Comparison of ENCODE assay signal across 1 cellular context in the genomic region with DNA sequence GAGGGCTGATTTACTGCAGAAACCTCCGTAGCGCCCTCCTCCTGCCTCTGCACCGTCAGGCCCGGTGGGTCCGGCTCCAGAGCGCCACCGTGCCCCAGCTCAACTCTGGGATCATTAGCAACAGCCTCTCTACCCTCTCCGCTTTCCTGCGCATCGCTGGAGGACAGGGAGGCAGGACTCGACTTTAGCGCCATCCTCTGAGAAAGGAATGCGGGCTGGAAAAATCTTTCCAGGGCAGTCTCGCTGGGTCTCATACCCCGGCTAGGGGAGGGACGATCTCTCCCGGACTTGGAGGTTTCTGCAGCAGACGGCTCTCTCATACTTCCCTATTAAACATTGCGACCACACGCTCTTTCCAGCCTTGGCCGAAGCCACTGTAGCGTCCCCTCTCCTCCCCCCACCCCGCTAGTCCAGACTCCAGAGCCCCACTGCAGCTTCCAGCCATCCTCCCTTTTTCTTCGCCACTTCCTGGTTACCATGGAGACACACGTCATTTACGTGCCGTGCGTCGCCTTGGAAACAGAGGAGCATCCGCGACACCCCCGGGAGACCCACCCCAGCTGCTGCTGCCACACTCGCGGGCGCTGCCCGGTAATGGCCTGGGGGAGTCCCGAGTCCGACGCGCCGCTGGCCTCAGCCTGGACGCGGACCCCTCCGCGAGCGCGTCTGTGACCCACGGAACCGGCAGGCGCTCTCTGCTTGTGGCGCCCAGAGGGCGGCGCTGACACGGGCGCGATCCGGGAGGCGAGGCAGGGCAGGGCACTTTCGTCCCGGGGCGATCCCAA.
TF ChIP-seq lines count a peak whose summit lies in the region.

A gene (plus strand): TSS at position 554 of the 785 bp plus-strand sequence. CDS start 479 bp downstream, outside the sequence.

TF ChIP-seq in GM12878, 131 proteins besides CTCF, POLR2A, EP300 and RAD21 (continued from another document and continues in another):
- TF ChIP-seq ESRRA (IDR thresholded peaks at IDR 0.05; ENCODE audit: low read length): no peak
- no peak for TF ChIP-seq TBL1XR1 (IDR thresholded peaks at IDR 0.05; ENCODE audit: low read depth, low read length)
- no peak for TF ChIP-seq POU2F2 (IDR thresholded peaks at IDR 0.05; ENCODE audit: borderline replicate concordance, low read depth, low read length)
- 0 out of 4 replicates have a peak, but pooled peaks of 1 of the 2 experiments have one; percentile 24 for TF ChIP-seq IKZF2 (IDR thresholded peaks at IDR 0.05)
- TF ChIP-seq NR2F1 (conservative IDR thresholded peaks at IDR 0.05): no peak
- TF ChIP-seq, protein P1, sequence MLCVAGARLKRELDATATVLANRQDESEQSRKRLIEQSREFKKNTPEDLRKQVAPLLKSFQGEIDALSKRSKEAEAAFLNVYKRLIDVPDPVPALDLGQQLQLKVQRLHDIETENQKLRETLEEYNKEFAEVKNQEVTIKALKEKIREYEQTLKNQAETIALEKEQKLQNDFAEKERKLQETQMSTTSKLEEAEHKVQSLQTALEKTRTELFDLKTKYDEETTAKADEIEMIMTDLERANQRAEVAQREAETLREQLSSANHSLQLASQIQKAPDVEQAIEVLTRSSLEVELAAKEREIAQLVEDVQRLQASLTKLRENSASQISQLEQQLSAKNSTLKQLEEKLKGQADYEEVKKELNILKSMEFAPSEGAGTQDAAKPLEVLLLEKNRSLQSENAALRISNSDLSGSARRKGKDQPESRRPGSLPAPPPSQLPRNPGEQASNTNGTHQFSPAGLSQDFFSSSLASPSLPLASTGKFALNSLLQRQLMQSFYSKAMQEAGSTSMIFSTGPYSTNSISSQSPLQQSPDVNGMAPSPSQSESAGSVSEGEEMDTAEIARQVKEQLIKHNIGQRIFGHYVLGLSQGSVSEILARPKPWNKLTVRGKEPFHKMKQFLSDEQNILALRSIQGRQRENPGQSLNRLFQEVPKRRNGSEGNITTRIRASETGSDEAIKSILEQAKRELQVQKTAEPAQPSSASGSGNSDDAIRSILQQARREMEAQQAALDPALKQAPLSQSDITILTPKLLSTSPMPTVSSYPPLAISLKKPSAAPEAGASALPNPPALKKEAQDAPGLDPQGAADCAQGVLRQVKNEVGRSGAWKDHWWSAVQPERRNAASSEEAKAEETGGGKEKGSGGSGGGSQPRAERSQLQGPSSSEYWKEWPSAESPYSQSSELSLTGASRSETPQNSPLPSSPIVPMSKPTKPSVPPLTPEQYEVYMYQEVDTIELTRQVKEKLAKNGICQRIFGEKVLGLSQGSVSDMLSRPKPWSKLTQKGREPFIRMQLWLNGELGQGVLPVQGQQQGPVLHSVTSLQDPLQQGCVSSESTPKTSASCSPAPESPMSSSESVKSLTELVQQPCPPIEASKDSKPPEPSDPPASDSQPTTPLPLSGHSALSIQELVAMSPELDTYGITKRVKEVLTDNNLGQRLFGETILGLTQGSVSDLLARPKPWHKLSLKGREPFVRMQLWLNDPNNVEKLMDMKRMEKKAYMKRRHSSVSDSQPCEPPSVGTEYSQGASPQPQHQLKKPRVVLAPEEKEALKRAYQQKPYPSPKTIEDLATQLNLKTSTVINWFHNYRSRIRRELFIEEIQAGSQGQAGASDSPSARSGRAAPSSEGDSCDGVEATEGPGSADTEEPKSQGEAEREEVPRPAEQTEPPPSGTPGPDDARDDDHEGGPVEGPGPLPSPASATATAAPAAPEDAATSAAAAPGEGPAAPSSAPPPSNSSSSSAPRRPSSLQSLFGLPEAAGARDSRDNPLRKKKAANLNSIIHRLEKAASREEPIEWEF (IDR thresholded peaks at IDR 0.05; ENCODE audit: insufficient replicate concordance, low read depth, low read length): no peak
- TF ChIP-seq FOXK2 (IDR thresholded peaks at IDR 0.05): no peak
- peak; percentile 67; the same call in 1 of the 2 replicates for TF ChIP-seq MXI1 (IDR thresholded peaks at IDR 0.05; ENCODE audit: low read depth, low read length)
- TF ChIP-seq BMI1 (IDR thresholded peaks at IDR 0.05; ENCODE audit: borderline replicate concordance): peak; percentile 98
- TF ChIP-seq RCOR1 (conservative IDR thresholded peaks at IDR 0.05; ENCODE audit: low read depth, low read length): no peak
- TF ChIP-seq ZSCAN29 (IDR thresholded peaks at IDR 0.05): no peak
- TF ChIP-seq, protein P2, sequence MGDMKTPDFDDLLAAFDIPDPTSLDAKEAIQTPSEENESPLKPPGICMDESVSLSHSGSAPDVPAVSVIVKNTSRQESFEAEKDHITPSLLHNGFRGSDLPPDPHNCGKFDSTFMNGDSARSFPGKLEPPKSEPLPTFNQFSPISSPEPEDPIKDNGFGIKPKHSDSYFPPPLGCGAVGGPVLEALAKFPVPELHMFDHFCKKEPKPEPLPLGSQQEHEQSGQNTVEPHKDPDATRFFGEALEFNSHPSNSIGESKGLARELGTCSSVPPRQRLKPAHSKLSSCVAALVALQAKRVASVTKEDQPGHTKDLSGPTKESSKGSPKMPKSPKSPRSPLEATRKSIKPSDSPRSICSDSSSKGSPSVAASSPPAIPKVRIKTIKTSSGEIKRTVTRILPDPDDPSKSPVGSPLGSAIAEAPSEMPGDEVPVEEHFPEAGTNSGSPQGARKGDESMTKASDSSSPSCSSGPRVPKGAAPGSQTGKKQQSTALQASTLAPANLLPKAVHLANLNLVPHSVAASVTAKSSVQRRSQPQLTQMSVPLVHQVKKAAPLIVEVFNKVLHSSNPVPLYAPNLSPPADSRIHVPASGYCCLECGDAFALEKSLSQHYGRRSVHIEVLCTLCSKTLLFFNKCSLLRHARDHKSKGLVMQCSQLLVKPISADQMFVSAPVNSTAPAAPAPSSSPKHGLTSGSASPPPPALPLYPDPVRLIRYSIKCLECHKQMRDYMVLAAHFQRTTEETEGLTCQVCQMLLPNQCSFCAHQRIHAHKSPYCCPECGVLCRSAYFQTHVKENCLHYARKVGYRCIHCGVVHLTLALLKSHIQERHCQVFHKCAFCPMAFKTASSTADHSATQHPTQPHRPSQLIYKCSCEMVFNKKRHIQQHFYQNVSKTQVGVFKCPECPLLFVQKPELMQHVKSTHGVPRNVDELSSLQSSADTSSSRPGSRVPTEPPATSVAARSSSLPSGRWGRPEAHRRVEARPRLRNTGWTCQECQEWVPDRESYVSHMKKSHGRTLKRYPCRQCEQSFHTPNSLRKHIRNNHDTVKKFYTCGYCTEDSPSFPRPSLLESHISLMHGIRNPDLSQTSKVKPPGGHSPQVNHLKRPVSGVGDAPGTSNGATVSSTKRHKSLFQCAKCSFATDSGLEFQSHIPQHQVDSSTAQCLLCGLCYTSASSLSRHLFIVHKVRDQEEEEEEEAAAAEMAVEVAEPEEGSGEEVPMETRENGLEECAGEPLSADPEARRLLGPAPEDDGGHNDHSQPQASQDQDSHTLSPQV (IDR thresholded peaks at IDR 0.05): no peak
- no peak for TF ChIP-seq STAT1 (conservative IDR thresholded peaks at IDR 0.05)
- TF ChIP-seq, protein P3, sequence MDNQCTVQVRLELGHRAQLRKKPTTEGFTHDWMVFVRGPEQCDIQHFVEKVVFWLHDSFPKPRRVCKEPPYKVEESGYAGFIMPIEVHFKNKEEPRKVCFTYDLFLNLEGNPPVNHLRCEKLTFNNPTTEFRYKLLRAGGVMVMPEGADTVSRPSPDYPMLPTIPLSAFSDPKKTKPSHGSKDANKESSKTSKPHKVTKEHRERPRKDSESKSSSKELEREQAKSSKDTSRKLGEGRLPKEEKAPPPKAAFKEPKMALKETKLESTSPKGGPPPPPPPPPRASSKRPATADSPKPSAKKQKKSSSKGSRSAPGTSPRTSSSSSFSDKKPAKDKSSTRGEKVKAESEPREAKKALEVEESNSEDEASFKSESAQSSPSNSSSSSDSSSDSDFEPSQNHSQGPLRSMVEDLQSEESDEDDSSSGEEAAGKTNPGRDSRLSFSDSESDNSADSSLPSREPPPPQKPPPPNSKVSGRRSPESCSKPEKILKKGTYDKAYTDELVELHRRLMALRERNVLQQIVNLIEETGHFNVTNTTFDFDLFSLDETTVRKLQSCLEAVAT (IDR thresholded peaks at IDR 0.05): no peak
- TF ChIP-seq, protein P4, sequence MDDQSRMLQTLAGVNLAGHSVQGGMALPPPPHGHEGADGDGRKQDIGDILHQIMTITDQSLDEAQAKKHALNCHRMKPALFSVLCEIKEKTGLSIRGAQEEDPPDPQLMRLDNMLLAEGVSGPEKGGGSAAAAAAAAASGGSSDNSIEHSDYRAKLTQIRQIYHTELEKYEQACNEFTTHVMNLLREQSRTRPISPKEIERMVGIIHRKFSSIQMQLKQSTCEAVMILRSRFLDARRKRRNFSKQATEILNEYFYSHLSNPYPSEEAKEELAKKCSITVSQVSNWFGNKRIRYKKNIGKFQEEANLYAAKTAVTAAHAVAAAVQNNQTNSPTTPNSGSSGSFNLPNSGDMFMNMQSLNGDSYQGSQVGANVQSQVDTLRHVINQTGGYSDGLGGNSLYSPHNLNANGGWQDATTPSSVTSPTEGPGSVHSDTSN (IDR thresholded peaks at IDR 0.05; ENCODE audit: insufficient replicate concordance, low read depth, low read length): no peak
- TF ChIP-seq EGR1 (IDR thresholded peaks at IDR 0.05; ENCODE audit: borderline replicate concordance in 1 of 2, low read depth in 2 of 2, low read length in 2 of 2): no peak
- TF ChIP-seq, protein P5, sequence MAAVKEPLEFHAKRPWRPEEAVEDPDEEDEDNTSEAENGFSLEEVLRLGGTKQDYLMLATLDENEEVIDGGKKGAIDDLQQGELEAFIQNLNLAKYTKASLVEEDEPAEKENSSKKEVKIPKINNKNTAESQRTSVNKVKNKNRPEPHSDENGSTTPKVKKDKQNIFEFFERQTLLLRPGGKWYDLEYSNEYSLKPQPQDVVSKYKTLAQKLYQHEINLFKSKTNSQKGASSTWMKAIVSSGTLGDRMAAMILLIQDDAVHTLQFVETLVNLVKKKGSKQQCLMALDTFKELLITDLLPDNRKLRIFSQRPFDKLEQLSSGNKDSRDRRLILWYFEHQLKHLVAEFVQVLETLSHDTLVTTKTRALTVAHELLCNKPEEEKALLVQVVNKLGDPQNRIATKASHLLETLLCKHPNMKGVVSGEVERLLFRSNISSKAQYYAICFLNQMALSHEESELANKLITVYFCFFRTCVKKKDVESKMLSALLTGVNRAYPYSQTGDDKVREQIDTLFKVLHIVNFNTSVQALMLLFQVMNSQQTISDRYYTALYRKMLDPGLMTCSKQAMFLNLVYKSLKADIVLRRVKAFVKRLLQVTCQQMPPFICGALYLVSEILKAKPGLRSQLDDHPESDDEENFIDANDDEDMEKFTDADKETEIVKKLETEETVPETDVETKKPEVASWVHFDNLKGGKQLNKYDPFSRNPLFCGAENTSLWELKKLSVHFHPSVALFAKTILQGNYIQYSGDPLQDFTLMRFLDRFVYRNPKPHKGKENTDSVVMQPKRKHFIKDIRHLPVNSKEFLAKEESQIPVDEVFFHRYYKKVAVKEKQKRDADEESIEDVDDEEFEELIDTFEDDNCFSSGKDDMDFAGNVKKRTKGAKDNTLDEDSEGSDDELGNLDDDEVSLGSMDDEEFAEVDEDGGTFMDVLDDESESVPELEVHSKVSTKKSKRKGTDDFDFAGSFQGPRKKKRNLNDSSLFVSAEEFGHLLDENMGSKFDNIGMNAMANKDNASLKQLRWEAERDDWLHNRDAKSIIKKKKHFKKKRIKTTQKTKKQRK (IDR thresholded peaks at IDR 0.05; ENCODE audit: low read depth, low read length): no peak
- no peak for TF ChIP-seq NFXL1 (IDR thresholded peaks at IDR 0.05; ENCODE audit: borderline replicate concordance)
- TF ChIP-seq HDAC6 (IDR thresholded peaks at IDR 0.05; ENCODE audit: unreplicated experiment): no peak
- TF ChIP-seq CREB1 (IDR thresholded peaks at IDR 0.05; ENCODE audit: low read depth): peak; percentile 72
- TF ChIP-seq, protein P6, sequence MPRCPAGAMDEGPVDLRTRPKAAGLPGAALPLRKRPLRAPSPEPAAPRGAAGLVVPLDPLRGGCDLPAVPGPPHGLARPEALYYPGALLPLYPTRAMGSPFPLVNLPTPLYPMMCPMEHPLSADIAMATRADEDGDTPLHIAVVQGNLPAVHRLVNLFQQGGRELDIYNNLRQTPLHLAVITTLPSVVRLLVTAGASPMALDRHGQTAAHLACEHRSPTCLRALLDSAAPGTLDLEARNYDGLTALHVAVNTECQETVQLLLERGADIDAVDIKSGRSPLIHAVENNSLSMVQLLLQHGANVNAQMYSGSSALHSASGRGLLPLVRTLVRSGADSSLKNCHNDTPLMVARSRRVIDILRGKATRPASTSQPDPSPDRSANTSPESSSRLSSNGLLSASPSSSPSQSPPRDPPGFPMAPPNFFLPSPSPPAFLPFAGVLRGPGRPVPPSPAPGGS (IDR thresholded peaks at IDR 0.05; ENCODE audit: borderline replicate concordance, insufficient read depth, low read depth, low read length, poor library complexity, severe bottlenecking): no peak
- TF ChIP-seq IRF4 (IDR thresholded peaks at IDR 0.05; ENCODE audit: low read depth, low read length): no peak
- TF ChIP-seq SMAD1 (IDR thresholded peaks at IDR 0.05; ENCODE audit: low read depth, partially characterized antibody): no peak
- no peak for TF ChIP-seq POLR2AphosphoS5 (IDR thresholded peaks at IDR 0.05; ENCODE audit: low read length)
- TF ChIP-seq, protein P7, sequence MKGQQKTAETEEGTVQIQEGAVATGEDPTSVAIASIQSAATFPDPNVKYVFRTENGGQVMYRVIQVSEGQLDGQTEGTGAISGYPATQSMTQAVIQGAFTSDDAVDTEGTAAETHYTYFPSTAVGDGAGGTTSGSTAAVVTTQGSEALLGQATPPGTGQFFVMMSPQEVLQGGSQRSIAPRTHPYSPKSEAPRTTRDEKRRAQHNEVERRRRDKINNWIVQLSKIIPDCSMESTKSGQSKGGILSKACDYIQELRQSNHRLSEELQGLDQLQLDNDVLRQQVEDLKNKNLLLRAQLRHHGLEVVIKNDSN (IDR thresholded peaks at IDR 0.05; ENCODE audit: borderline replicate concordance, extremely low read length, insufficient read depth, low read depth, low read length): no peak
- TF ChIP-seq ZNF24 (IDR thresholded peaks at IDR 0.05): no peak
- TF ChIP-seq, protein P8, sequence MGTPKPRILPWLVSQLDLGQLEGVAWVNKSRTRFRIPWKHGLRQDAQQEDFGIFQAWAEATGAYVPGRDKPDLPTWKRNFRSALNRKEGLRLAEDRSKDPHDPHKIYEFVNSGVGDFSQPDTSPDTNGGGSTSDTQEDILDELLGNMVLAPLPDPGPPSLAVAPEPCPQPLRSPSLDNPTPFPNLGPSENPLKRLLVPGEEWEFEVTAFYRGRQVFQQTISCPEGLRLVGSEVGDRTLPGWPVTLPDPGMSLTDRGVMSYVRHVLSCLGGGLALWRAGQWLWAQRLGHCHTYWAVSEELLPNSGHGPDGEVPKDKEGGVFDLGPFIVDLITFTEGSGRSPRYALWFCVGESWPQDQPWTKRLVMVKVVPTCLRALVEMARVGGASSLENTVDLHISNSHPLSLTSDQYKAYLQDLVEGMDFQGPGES (IDR thresholded peaks at IDR 0.05): no peak
- no peak for TF ChIP-seq NR2C1 (IDR thresholded peaks at IDR 0.05)
- no peak for TF ChIP-seq BRCA1 (IDR thresholded peaks at IDR 0.05; ENCODE audit: low read depth, low read length)
- no peak for TF ChIP-seq NR2C2 (IDR thresholded peaks at IDR 0.05; ENCODE audit: borderline replicate concordance, control insufficient read depth, insufficient read length, low read depth)
- TF ChIP-seq ASH2L (IDR thresholded peaks at IDR 0.05; ENCODE audit: borderline replicate concordance, low read depth): no peak
